Comparison of ENCODE assay signal across 24 cellular contexts in the genomic region with DNA sequence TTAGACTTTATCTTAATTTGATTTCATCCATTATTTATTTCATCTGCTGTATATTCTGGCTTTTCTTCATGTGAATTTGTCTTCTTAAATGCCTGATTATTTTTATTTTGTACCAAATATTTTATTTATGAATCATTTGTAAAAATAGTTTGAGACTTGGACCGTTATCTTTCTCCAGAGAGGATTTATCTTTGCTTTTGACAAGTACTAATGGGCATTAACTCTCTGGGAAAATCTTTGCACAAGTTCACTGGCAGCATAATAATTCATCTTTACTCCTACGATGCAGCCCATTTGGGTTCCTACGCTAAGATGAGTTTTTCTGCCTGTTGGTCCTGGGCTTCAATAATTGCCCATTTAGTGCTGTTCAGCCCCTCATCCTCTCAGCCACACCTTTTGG.
DNase-seq lines count a peak whose midpoint lies in the region; ATAC-seq and TF ChIP-seq lines count a peak whose summit lies in the region.
"Had no signal": no experiment of that assay in that cellular context is flagged by ENCODE, and none has a peak within 500 bp of the region (broad histone marks: within the 10 kb centered on the region; RNA-seq: fewer than 3 reads in every experiment).

No MANE protein-coding gene starts in this region.

- H3K4me3 ChIP-seq in fibroblast of pulmonary artery (replicated peaks; ENCODE audit: low read depth, low read length) = no peak overlapping the region
- H3K4me3 ChIP-seq: BLaER1, GM12878 had no signal

- no peak for TF ChIP-seq CTCF in fibroblast of pulmonary artery (IDR thresholded peaks at IDR 0.05; ENCODE audit: low read length, missing control alignments)
- TF ChIP-seq CTCF in omental fat pad (IDR thresholded peaks at IDR 0.05) = no peak

- ATAC-seq in omental fat pad (ENCODE audit: low FRiP score) (peak; percentile 78), GM18520 (IDR thresholded peaks at IDR 0.05; ENCODE audit: unreplicated experiment) (no peak)
- ATAC-seq: GM12878 had no signal

- DNase-seq in NCI-H226 (peak; percentile 81), amniotic epithelial cell (ENCODE audit: low read depth) (peak; percentile 30), fibroblast of pulmonary artery (ENCODE audit: low read depth) (peak; percentile 1), omental fat pad (ENCODE audit: low spot score) (no peak), RPMI8226 (no peak), NCI-H2171 treated with DMSO at 0.1 percent for 48 hours (lab: John Stamatoyannopoulos, UW) (no peak)
- DNase-seq: 8988T; ACHN; BE2C; C1 segment of cervical spinal cord; CD4-positive, alpha-beta memory T cell; CD4-positive, CD25-positive, alpha-beta regulatory T cell; CD8-positive, alpha-beta memory T cell; COR-L47; DMS 273 treated with DMSO at 0.1 percent for 48 hours; DMS153; DMS53; DMS79; DND-41; EL; GDM1 had no signal

Comparison
In these comparisons a context has a peak if more than half of its experiments do, and no peak if none do; other contexts are left out.
1. DNase-seq: peak in NCI-H226 (single experiment), amniotic epithelial cell (single experiment) and fibroblast of pulmonary artery (single experiment); none in omental fat pad (single experiment), RPMI8226 (single experiment) and NCI-H2171 treated with DMSO at 0.1 percent for 48 hours (single experiment).